ENCODE assay signal across 8 cellular contexts in the genomic region with DNA sequence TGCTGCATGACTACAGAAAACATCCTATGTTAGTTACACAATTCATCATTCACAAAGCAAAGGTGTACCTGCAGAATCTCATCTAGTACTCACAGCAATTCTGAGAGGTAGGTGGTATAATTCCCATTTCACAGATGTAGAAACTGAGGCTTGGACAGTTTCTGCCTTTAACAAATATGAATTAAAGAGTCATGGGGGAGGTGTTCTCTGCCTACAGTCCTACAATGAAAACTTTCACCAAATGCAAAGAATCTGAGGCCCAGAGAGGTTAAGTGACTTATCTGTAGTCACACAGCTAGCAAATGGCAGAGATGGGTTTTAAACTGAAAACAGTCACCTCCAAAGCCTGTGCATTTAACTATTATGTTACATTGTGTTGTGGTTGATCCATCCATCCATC.
"Had no signal": no experiment of that assay in that cellular context is flagged by ENCODE, and none has a peak within 500 bp of the region (broad histone marks: within the 10 kb centered on the region; RNA-seq: fewer than 3 reads in every experiment).

No MANE protein-coding gene starts in this region.

- H3K4me1 Mint-ChIP-seq: IgD-negative memory B cell had no signal

- ATAC-seq: HepG2 had no signal

- H3K27ac Mint-ChIP-seq: IgD-negative memory B cell had no signal

- H3K27ac ChIP-seq: HL-60, KMS-11 had no signal

- H3K4me3 Mint-ChIP-seq: IgD-negative memory B cell had no signal

- H3K9ac ChIP-seq: KMS-11 had no signal

- H3K4me2 ChIP-seq: KMS-11 had no signal

- DNase-seq: IMR-90, KBM-7, KG1 had no signal

- FAIRE-seq: HepG2, HTR-8/SVneo had no signal
